In genomic region chr6:25056130-25056529, GRCh38 we compare ENCODE assay signal across 9 cellular contexts.
A peak's percentile ranks its signal among the peaks of the same experiment; 100 is the strongest.
DNase-seq lines count a peak whose midpoint lies in the region; ATAC-seq, FAIRE-seq and TF ChIP-seq lines count a peak whose summit lies in the region.
"Had no signal": no experiment of that assay in that cellular context is flagged by ENCODE, and none has a peak within 500 bp of the region (broad histone marks: within the 10 kb centered on the region; RNA-seq: fewer than 3 reads in every experiment).

No MANE protein-coding gene starts in this region.

- peak in 2 of 3 donors; percentile 76 to 79 for DNase-seq in Peyer's patch
- no peak for DNase-seq in K562 (ENCODE audit: extremely low read depth in 1 of 4, low spot score in 3 of 4)
- DNase-seq in WTC11 (ENCODE audit: low spot score), result no peak
- DNase-seq in glutamatergic neuron, result no peak
- no peak for DNase-seq in T1000 (lab: John Stamatoyannopoulos, UW)
- DNase-seq in mucosa of gallbladder (ENCODE audit: low spot score), result no peak

- no peaks in the 10 kb centered on the region for H3K36me3 ChIP-seq in Peyer's patch
- H3K36me3 ChIP-seq in K562 (ENCODE audit: control insufficient read depth, insufficient read depth, low read length), result no peaks in the 10 kb centered on the region

- H3K9me3 Mint-ChIP-seq in WTC11, result peaks cover 37% of the 10 kb centered on the region
- no peaks in the 10 kb centered on the region for H3K9me3 Mint-ChIP-seq in glutamatergic neuron (ENCODE audit: unreplicated experiment)

- H3K27ac Mint-ChIP-seq in WTC11 (no peak overlapping the region), glutamatergic neuron (ENCODE audit: unreplicated experiment) (no peak overlapping the region)

- H3K4me2 ChIP-seq in K562 (ENCODE audit: insufficient read depth, low read length), result no peak overlapping the region
- H3K4me2 ChIP-seq: KMS-11 had no signal

- no peak overlapping the region for H3K4me3 ChIP-seq in Peyer's patch
- no peak overlapping the region for H3K4me3 ChIP-seq in K562

- WGBS in K562 (ENCODE audit: insufficient coverage, low coverage, missing lambda C conversion rate), result 6% methylated on average over 3 of the region's 3 CpGs

- FAIRE-seq in K562 (lab: Jason Lieb, UNC), result no peak

- no peaks in the 10 kb centered on the region for H3K27me3 ChIP-seq in Peyer's patch
- H3K27me3 ChIP-seq in K562 (ENCODE audit: control insufficient read depth in 2 of 2, insufficient read depth in 2 of 2, low read length in 2 of 2), result peaks cover 0 to 9% of the 10 kb centered on the region in 2 experiments; a peak in 1 of 5 replicates

- peak; percentile 77 for ATAC-seq in GM18907 (IDR thresholded peaks at IDR 0.05; ENCODE audit: unreplicated experiment)
- peak; percentile 64 for ATAC-seq in HG02938 (IDR thresholded peaks at IDR 0.05; ENCODE audit: unreplicated experiment)
- no peak for ATAC-seq in K562
- ATAC-seq in WTC11, result no peak

- H3K27ac ChIP-seq in Peyer's patch, result peak overlapping the region in 2 of 4 donors; percentile 12 to 62
- H3K27ac ChIP-seq in K562 (ENCODE audit: extremely low read depth, low read depth, low read length), result no peak overlapping the region
- H3K27ac ChIP-seq: KMS-11 had no signal

- no peak overlapping the region for H2AFZ ChIP-seq in K562 (ENCODE audit: low read depth, low read length)

- H3K9me1 ChIP-seq in K562 (ENCODE audit: control insufficient read depth, insufficient read depth, low read length), result no peaks in the 10 kb centered on the region

- TF ChIP-seq POLR2A in Peyer's patch (IDR thresholded peaks at IDR 0.05), result no peak
- TF ChIP-seq POLR2A in K562 (conservative IDR thresholded peaks at IDR 0.05), result no peak

- H3K4me1 Mint-ChIP-seq in WTC11, result peaks cover 7% of the 10 kb centered on the region
- no peaks in the 10 kb centered on the region for H3K4me1 Mint-ChIP-seq in glutamatergic neuron (ENCODE audit: low read depth, unreplicated experiment)

- H3K4me1 ChIP-seq in Peyer's patch (peaks cover 0 to 2% (median 0%) of the 10 kb centered on the region in 4 donors), K562 (replicated peaks in 1 of 2; ENCODE audit: control insufficient read depth in 2 of 2, insufficient read depth in 2 of 2, low read length in 2 of 2) (no peaks in the 10 kb centered on the region; a peak in 1 of 5 replicates)

- TF ChIP-seq CTCF in Peyer's patch (IDR thresholded peaks at IDR 0.05) (no peak), K562 (IDR thresholded peaks at IDR 0.05 in 2 of 3, conservative IDR thresholded peaks at IDR 0.05 in 1 of 3; ENCODE audit: insufficient read depth in 2 of 3, low read depth in 1 of 3, low read length in 3 of 3) (no peak), WTC11 (IDR thresholded peaks at IDR 0.05) (no peak), glutamatergic neuron (IDR thresholded peaks at IDR 0.05; ENCODE audit: partially characterized antibody, unreplicated experiment) (no peak)

- no peaks in the 10 kb centered on the region for H3K27me3 Mint-ChIP-seq in WTC11 (ENCODE audit: low read depth)
- no peaks in the 10 kb centered on the region for H3K27me3 Mint-ChIP-seq in glutamatergic neuron (ENCODE audit: unreplicated experiment)

- CTCF ChIA-PET in K562 (lab: Yijun Ruan, JAX; ENCODE audit: low intra/inter-chr PET ratio) (no interaction called here), WTC11 (lab: Charles Lee) (no interaction called here)

- POLR2A ChIA-PET in K562 (lab: Yijun Ruan, JAX), result interaction anchor here (1.2 kb wide), 1 partner anchor 30 kb away, joined by 3 read pairs; no protein-coding TSS in a partner anchor
- POLR2A ChIA-PET in WTC11 (lab: Charles Lee), result no interaction called here

- in situ Hi-C loops in K562 (cut with MboI), result no loop called here

- no peak overlapping the region for H3K9ac ChIP-seq in K562 (ENCODE audit: insufficient read depth in 1 of 2, low read depth in 2 of 2, low read length in 2 of 2)
- H3K9ac ChIP-seq: KMS-11 had no signal

- TF ChIP-seq RAD21 in K562 (CRISPR knock-in tag; conservative IDR thresholded peaks at IDR 0.05 in 1 of 2, IDR thresholded peaks at IDR 0.05 in 1 of 2), result no peak

- H3K9me3 ChIP-seq in Peyer's patch, result no peaks in the 10 kb centered on the region
- H3K9me3 ChIP-seq in K562 (replicated peaks; ENCODE audit: control insufficient read depth, insufficient read depth, low read depth, low read length), result no peaks in the 10 kb centered on the region

- no peak for TF ChIP-seq EP300 in K562 (IDR thresholded peaks at IDR 0.05; ENCODE audit: low read length)

- no peaks in the 10 kb centered on the region for H3K79me2 ChIP-seq in K562 (ENCODE audit: control insufficient read depth, insufficient read depth, low read length)

- H3K4me3 Mint-ChIP-seq in WTC11 (no peak overlapping the region), glutamatergic neuron (ENCODE audit: unreplicated experiment) (no peak overlapping the region)

- BruUV-seq in K562 (replicated peaks; lab: Mats Ljungman, UMichigan), result no TSS peak

- no peaks in the 10 kb centered on the region for H4K20me1 ChIP-seq in K562 (replicated peaks; ENCODE audit: control insufficient read depth, insufficient read depth, low read length)

- intact Hi-C loops in K562 (cut with micrococcal nuclease), result no loop called here

- H3K36me3 Mint-ChIP-seq in WTC11, result peaks cover 12% of the 10 kb centered on the region
- peaks cover 5% of the 10 kb centered on the region for H3K36me3 Mint-ChIP-seq in glutamatergic neuron (ENCODE audit: unreplicated experiment)

TF ChIP-seq in K562, 482 proteins besides CTCF, POLR2A, EP300 and RAD21:
- no peak for TF ChIP-seq HDAC3 (IDR thresholded peaks at IDR 0.05; ENCODE audit: borderline replicate concordance, partially characterized antibody)
- TF ChIP-seq FOXJ2 (tag; IDR thresholded peaks at IDR 0.05), result no peak
- TF ChIP-seq ZNF224 (CRISPR knock-in tag; IDR thresholded peaks at IDR 0.05), result no peak
- no peak for TF ChIP-seq SAFB2 (IDR thresholded peaks at IDR 0.05; ENCODE audit: borderline replicate concordance, low read depth, low read length, severe bottlenecking)
- peak; percentile 27 for TF ChIP-seq RFX1 (IDR thresholded peaks at IDR 0.05)
- no peak for TF ChIP-seq ZEB2 (IDR thresholded peaks at IDR 0.05)

TF ChIP-seq in WTC11, 78 proteins besides CTCF, POLR2A, EP300 and RAD21:
- TF ChIP-seq SMAD4 (CRISPR knock-in tag; IDR thresholded peaks at IDR 0.05), result no peak
- no peak for TF ChIP-seq ATF6 (CRISPR knock-in tag; IDR thresholded peaks at IDR 0.05)
- TF ChIP-seq ZNF317 (CRISPR knock-in tag; IDR thresholded peaks at IDR 0.05; ENCODE audit: borderline replicate concordance, low read depth), result no peak
- no peak for TF ChIP-seq ZNF425 (CRISPR knock-in tag; conservative IDR thresholded peaks at IDR 0.05)
- TF ChIP-seq, protein P1, sequence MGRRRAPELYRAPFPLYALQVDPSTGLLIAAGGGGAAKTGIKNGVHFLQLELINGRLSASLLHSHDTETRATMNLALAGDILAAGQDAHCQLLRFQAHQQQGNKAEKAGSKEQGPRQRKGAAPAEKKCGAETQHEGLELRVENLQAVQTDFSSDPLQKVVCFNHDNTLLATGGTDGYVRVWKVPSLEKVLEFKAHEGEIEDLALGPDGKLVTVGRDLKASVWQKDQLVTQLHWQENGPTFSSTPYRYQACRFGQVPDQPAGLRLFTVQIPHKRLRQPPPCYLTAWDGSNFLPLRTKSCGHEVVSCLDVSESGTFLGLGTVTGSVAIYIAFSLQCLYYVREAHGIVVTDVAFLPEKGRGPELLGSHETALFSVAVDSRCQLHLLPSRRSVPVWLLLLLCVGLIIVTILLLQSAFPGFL (CRISPR knock-in tag; IDR thresholded peaks at IDR 0.05; ENCODE audit: borderline replicate concordance), result no peak

Comparison
In these comparisons a context has a peak if more than half of its experiments do, and no peak if none do; other contexts are left out.
1. ATAC-seq: peak in GM18907 (single experiment) and HG02938 (single experiment); none in K562 (single experiment) and WTC11 (single experiment).
2. DNase-seq: peak in Peyer's patch (2 of 3); none in K562 (0 of 4), WTC11 (single experiment), glutamatergic neuron (single experiment), T1000 (single experiment) and mucosa of gallbladder (single experiment).